In genomic region chr2:8885449-8886196, GRCh38 we compare ENCODE assay signal across 35 cellular contexts. TPM values are rescaled to one million over a fixed set of nuclear protein-coding genes. Genes with fewer than 3 reads are reported as not detected.
DNase-seq lines count a peak whose midpoint lies in the region; ATAC-seq, FAIRE-seq and TF ChIP-seq lines count a peak whose summit lies in the region.
"Had no signal": no experiment of that assay in that cellular context is flagged by ENCODE, and none has a peak within 500 bp of the region (broad histone marks: within the 10 kb centered on the region; RNA-seq: fewer than 3 reads in every experiment).

No MANE protein-coding gene starts in this region.

- ATAC-seq in GM12878, result peak; percentile 17; the same call in 2 of the 3 replicates
- ATAC-seq in mucosa of descending colon, result peak; percentile 26
- no peak for ATAC-seq in HG03196 (IDR thresholded peaks at IDR 0.05; ENCODE audit: unreplicated experiment)
- no peak for ATAC-seq in CD4-positive, alpha-beta T cell (ENCODE audit: poor library complexity)
- ATAC-seq: activated CD8-positive, alpha-beta T cell treated with anti-CD3 and anti-CD28 coated beads, Interleukin-2, amount 10 ng/mL, durations not matched to agents 7 days and 5 days; HepG2; left lobe of liver; natural killer cell; SK-N-SH treated with all-trans-retinoic acid at 6 μM for 48 hours had no signal

- no peaks in the 10 kb centered on the region for H3K36me3 Mint-ChIP-seq in CD4-positive, alpha-beta T cell (ENCODE audit: low read depth)
- H3K36me3 Mint-ChIP-seq: activated naive CD8-positive, alpha-beta T cell treated with anti-CD3 and anti-CD28 coated beads for 36 hours; natural killer cell had no signal

- H3K9ac ChIP-seq in BLaER1 (no peak overlapping the region), GM12878 (ENCODE audit: control insufficient read depth, insufficient read depth, low read length) (no peak overlapping the region)

- no peaks in the 10 kb centered on the region for H3K9me3 ChIP-seq in BLaER1
- no peaks in the 10 kb centered on the region for H3K9me3 ChIP-seq in GM12878 (replicated peaks; ENCODE audit: control insufficient read depth, insufficient read depth, low read length)
- peaks cover 4% of the 10 kb centered on the region for H3K9me3 ChIP-seq in mucosa of descending colon
- no peaks in the 10 kb centered on the region for H3K9me3 ChIP-seq in CD4-positive, alpha-beta T cell (ENCODE audit: control insufficient read depth, low read length)
- H3K9me3 ChIP-seq: BE2C had no signal

- TF ChIP-seq CTCF in GM12878 (IDR thresholded peaks at IDR 0.05 in 2 of 3, conservative IDR thresholded peaks at IDR 0.05 in 1 of 3; ENCODE audit: control insufficient read depth in 2 of 3, extremely low read depth in 1 of 3, insufficient read depth in 1 of 3, low read depth in 3 of 3, low read length in 3 of 3), result no peak
- no peak for TF ChIP-seq CTCF in mucosa of descending colon (IDR thresholded peaks at IDR 0.05)
- no peak for TF ChIP-seq CTCF in CD4-positive, alpha-beta T cell (IDR thresholded peaks at IDR 0.05)

- H3K4me1 ChIP-seq in BLaER1 (peaks cover 31% of the 10 kb centered on the region), GM12878 (ENCODE audit: control insufficient read depth, insufficient read depth, low read length) (no peaks in the 10 kb centered on the region), mucosa of descending colon (ENCODE audit: low read depth) (peaks cover 12% of the 10 kb centered on the region)
- H3K4me1 ChIP-seq: BE2C had no signal

- H3K27ac ChIP-seq in BLaER1, result no peak overlapping the region
- no peak overlapping the region for H3K27ac ChIP-seq in GM12878 (ENCODE audit: control insufficient read depth, insufficient read depth)
- no peak overlapping the region for H3K27ac ChIP-seq in CD4-positive, alpha-beta T cell (ENCODE audit: low read depth, low read length)

- H3K4me1 Mint-ChIP-seq in CD4-positive, alpha-beta T cell (ENCODE audit: low read depth), result no peaks in the 10 kb centered on the region
- H3K4me1 Mint-ChIP-seq: activated naive CD8-positive, alpha-beta T cell treated with anti-CD3 and anti-CD28 coated beads for 36 hours; natural killer cell had no signal

- no peaks in the 10 kb centered on the region for H3K27me3 Mint-ChIP-seq in CD4-positive, alpha-beta T cell
- H3K27me3 Mint-ChIP-seq: activated naive CD8-positive, alpha-beta T cell treated with anti-CD3 and anti-CD28 coated beads for 36 hours; dendritic cell treated with granulocyte-macrophage colony-stimulating factor and Interleukin-4, amounts not matched to agents 40 ng/mL and 50 ng/mL, for 4 days had no signal

- no TSS peak for BruUV-seq in GM12878 (replicated peaks; lab: Mats Ljungman, UMichigan)

- peak; percentile 25 for DNase-seq in Jurkat, Clone E6-1 (ENCODE audit: low read depth, low spot score)
- DNase-seq in GM12878 (ENCODE audit: low read depth, low spot score) (no peak), mucosa of descending colon (no peak), H7 (no peak), posterior cingulate gyrus (no peak)
- DNase-seq in CD4-positive, alpha-beta T cell, result no peak
- DNase-seq: ACHN; activated CD8-positive, alpha-beta T cell treated with anti-CD3 and anti-CD28 coated beads, Interleukin-2, amount 10 ng/mL, durations not matched to agents 7 days and 5 days; activated effector memory CD4-positive, alpha-beta T cell treated with Interleukin-2 at 50 U/mL for 16 hours; activated naive CD8-positive, alpha-beta T cell treated with anti-CD3 and anti-CD28 coated beads for 36 hours; activated T-cell treated with anti-CD3 and anti-CD28 coated beads for 4 hours; aorta; BE2C; central memory CD4-positive, alpha-beta T cell; DMS53; endodermal cell; GF-D8; Kasumi-1; natural killer cell; NCI-H187; NCI-H2171 treated with DMSO at 0.1 percent for 48 hours; NCI-H524 treated with DMSO at 0.1 percent for 48 hours; OCI-M1; retina; stimulated activated CD4-positive, alpha-beta T cell treated with anti-CD3 and anti-CD28 coated beads, Interleukin-12 subunit alpha, Interleukin-12 subunit beta, amount 100 ng/mL, for 4 hours; stimulated activated CD4-positive, alpha-beta T cell treated with anti-CD3 and anti-CD28 coated beads, Interleukin-4, amount 100 ng/mL, for 1 hour; T-helper 2 cell; trophoblast cell had no signal

- H3K27me3 ChIP-seq in BLaER1, result no peaks in the 10 kb centered on the region
- H3K27me3 ChIP-seq in GM12878 (replicated peaks in 1 of 2; ENCODE audit: control insufficient read depth in 2 of 2, insufficient read depth in 2 of 2, low read length in 1 of 2), result no peaks in the 10 kb centered on the region
- H3K27me3 ChIP-seq in H7 (ENCODE audit: control insufficient read depth, insufficient read depth, low read length), result no peaks in the 10 kb centered on the region
- no peaks in the 10 kb centered on the region for H3K27me3 ChIP-seq in CD4-positive, alpha-beta T cell (ENCODE audit: control insufficient read depth, insufficient read depth, low read length)
- H3K27me3 ChIP-seq: BE2C had no signal

- RAD21 ChIA-PET in GM12878 (lab: Charles Lee; ENCODE audit: unreplicated experiment), result no interaction called here

- peaks cover 3% of the 10 kb centered on the region for H3K9me3 Mint-ChIP-seq in CD4-positive, alpha-beta T cell
- H3K9me3 Mint-ChIP-seq: activated naive CD8-positive, alpha-beta T cell treated with anti-CD3 and anti-CD28 coated beads for 36 hours; dendritic cell treated with granulocyte-macrophage colony-stimulating factor and Interleukin-4, amounts not matched to agents 40 ng/mL and 50 ng/mL, for 4 days; endodermal cell; natural killer cell had no signal

- H3K36me3 ChIP-seq in BLaER1, result peaks cover 13% of the 10 kb centered on the region; the same call in 1 of the 2 replicates
- no peaks in the 10 kb centered on the region for H3K36me3 ChIP-seq in GM12878 (ENCODE audit: control insufficient read depth in 2 of 2, insufficient read depth in 2 of 2, low read length in 1 of 2)
- no peaks in the 10 kb centered on the region for H3K36me3 ChIP-seq in mucosa of descending colon (ENCODE audit: low read depth)
- no peaks in the 10 kb centered on the region for H3K36me3 ChIP-seq in H7 (replicated peaks; ENCODE audit: control insufficient read depth, insufficient read depth, low read length)
- H3K36me3 ChIP-seq: BE2C had no signal

- H2AFZ ChIP-seq in GM12878 (ENCODE audit: control insufficient read depth, low read depth, low read length), result no peak overlapping the region

- H3K4me3 ChIP-seq in BLaER1 (no peak overlapping the region), GM12878 (no peak overlapping the region), mucosa of descending colon (no peak overlapping the region), H7 (ENCODE audit: insufficient read depth, low read depth, low read length) (no peak overlapping the region)
- no peak overlapping the region for H3K4me3 ChIP-seq in Jurkat, Clone E6-1 (ENCODE audit: low read length)

- in situ Hi-C loops in GM12878 (cut with MboI), result no loop called here

- SMC1A ChIA-PET in GM12878 (lab: Charles Lee; ENCODE audit: uncharacterized antibody, unreplicated experiment), result interaction anchor here (1.5 to 1.6 kb wide), 2 partner anchors 99 to 100 kb away, joined by 4 to 5 read pairs; no protein-coding TSS in a partner anchor

- no peak for FAIRE-seq in GM12878 (lab: Jason Lieb, UNC)
- FAIRE-seq: frontal cortex, HepG2 had no signal

- TF ChIP-seq RAD21 in GM12878 (IDR thresholded peaks at IDR 0.05; ENCODE audit: insufficient read depth, low read depth, low read length), result no peak

- WGBS in GM12878 (ENCODE audit: insufficient coverage, insufficient replicate concordance, low lambda C conversion rate, missing lambda C conversion rate), result 89% methylated on average over 7 of the region's 7 CpGs

- TF ChIP-seq POLR2A in GM12878 (IDR thresholded peaks at IDR 0.05; ENCODE audit: low read depth, low read length), result no peak

- no peaks in the 10 kb centered on the region for H3K79me2 ChIP-seq in GM12878 (ENCODE audit: control insufficient read depth, insufficient read depth, low read length)

- H3K27ac Mint-ChIP-seq in CD4-positive, alpha-beta T cell, result no peak overlapping the region
- H3K27ac Mint-ChIP-seq: activated CD8-positive, alpha-beta T cell treated with anti-CD3 and anti-CD28 coated beads, Interleukin-2, amount 10 ng/mL, durations not matched to agents 7 days and 5 days; activated naive CD8-positive, alpha-beta T cell treated with anti-CD3 and anti-CD28 coated beads for 36 hours; dendritic cell treated with granulocyte-macrophage colony-stimulating factor and Interleukin-4, amounts not matched to agents 40 ng/mL and 50 ng/mL, for 4 days; endodermal cell; natural killer cell had no signal

- CTCF ChIA-PET in GM12878 (lab: Yijun Ruan, JAX), result interaction anchor here (1.7 kb wide), 1 partner anchor 12 kb away, joined by 9 read pairs; no protein-coding TSS in a partner anchor
- CTCF ChIA-PET in CD4-positive, alpha-beta T cell (lab: Charles Lee), result no interaction called here

- peak overlapping the region; percentile 49 for H3K4me2 ChIP-seq in BLaER1
- no peak overlapping the region for H3K4me2 ChIP-seq in GM12878 (ENCODE audit: control insufficient read depth, insufficient read depth)

- no peak for TF ChIP-seq EP300 in GM12878 (IDR thresholded peaks at IDR 0.05; ENCODE audit: borderline replicate concordance in 1 of 2, control insufficient read depth in 1 of 2, low read depth in 2 of 2, low read length in 2 of 2)

- H4K20me1 ChIP-seq in BLaER1 (no peaks in the 10 kb centered on the region), GM12878 (ENCODE audit: control insufficient read depth, insufficient read depth) (no peaks in the 10 kb centered on the region)

- no peak overlapping the region for H3K4me3 Mint-ChIP-seq in CD4-positive, alpha-beta T cell
- H3K4me3 Mint-ChIP-seq: activated CD8-positive, alpha-beta T cell treated with anti-CD3 and anti-CD28 coated beads, Interleukin-2, amount 10 ng/mL, durations not matched to agents 7 days and 5 days; activated naive CD8-positive, alpha-beta T cell treated with anti-CD3 and anti-CD28 coated beads for 36 hours; dendritic cell treated with granulocyte-macrophage colony-stimulating factor and Interleukin-4, amounts not matched to agents 40 ng/mL and 50 ng/mL, for 4 days; endodermal cell; natural killer cell had no signal

- POLR2A ChIA-PET in GM12878 (lab: Charles Lee), result no interaction called here
- POLR2A ChIA-PET in CD4-positive, alpha-beta T cell (lab: Charles Lee), result no interaction called here

- intact Hi-C loops in GM12878 (cut with micrococcal nuclease; ENCODE audit: unreplicated experiment), result no loop called here
- intact Hi-C loops in mucosa of descending colon (cut with DNase I, micrococcal nuclease), result no loop called here
- intact Hi-C loops in CD4-positive, alpha-beta T cell (cut with DNase I, micrococcal nuclease), result no loop called here
- intact Hi-C loops in posterior cingulate gyrus (cut with DNase I), result no loop called here

RNA-seq across cellular contexts. Expression of gene KIDINS220, which starts 48.2 kb away (rescaled TPM):
- 17.5 TPM for polyA plus RNA-seq in Jurkat, Clone E6-1 (2012; ENCODE audit: insufficient read depth, insufficient read length)
- total RNA-seq in GM12878 (2013; cell fraction: nucleolus; rRNA removed), result 189 and 198 TPM in 2 replicates
- total RNA-seq in GM12878 (2014; rRNA removed) (23.3 and 23.5 TPM in 2 replicates), GM12878 (2014; rRNA removed; fragmentation: Illumina TruSeq; extraction: Trizol) (21.5 and 22.1 TPM in 2 replicates), GM12878 (2021) (16.6 and 18.0 TPM in 2 replicates), mucosa of descending colon (10 to 100 TPM; 54.8 to 69.6 (median 55.9) TPM)
- polyA plus RNA-seq in GM12878 (2011; ENCODE audit: low read depth), result 8.8 TPM
- polyA plus RNA-seq in GM12878 (2011; rRNA removed) (31.2 and 43.0 TPM in 2 replicates), GM12878 (2014; fragmentation: Illumina TruSeq; extraction: Trizol) (17.1 and 19.7 TPM in 2 replicates), GM12878 (2014; fragmentation: Nextera tagmentation; extraction: Ambion mirVana) (1 to 10 TPM; 6.0 to 8.0 TPM), GM12878 (2014; rRNA removed) (11.9 and 15.4 TPM in 2 replicates), GM12878 (2016; fragmentation: Nextera tagmentation; extraction: Ambion mirVana) (10 to 100 TPM; 10.9 to 15.4 TPM)
- 20.8 and 30.2 TPM in 2 replicates for polyA plus RNA-seq in GM12878 (2011; cell fraction: cytosol; rRNA removed)
- polyA plus RNA-seq in GM12878 (2011; cell fraction: nucleus; rRNA removed), result 42.0 and 45.2 TPM in 2 replicates
- polyA plus RNA-seq in GM12878 (2012), result 10.9 and 11.9 TPM in 2 replicates
- 68.3 and 84.8 TPM in 2 replicates for polyA minus RNA-seq in GM12878 (2011; rRNA and poly(A)+ RNA removed)
- 15.7 and 16.0 TPM in 2 replicates for polyA minus RNA-seq in GM12878 (2011; cell fraction: cytosol; rRNA and poly(A)+ RNA removed)
- 64.1 and 79.2 TPM in 2 replicates for polyA minus RNA-seq in GM12878 (2011; cell fraction: nucleus; rRNA and poly(A)+ RNA removed)
- 20.9 and 28.4 TPM in 2 replicates for total RNA-seq in H7 (2014; rRNA removed; shearing (Covaris generic))
- 10 to 100 TPM; 29.3 to 31.4 TPM for total RNA-seq in CD4-positive, alpha-beta T cell

Comparison
In these comparisons a context has a peak if more than half of its experiments do, and no peak if none do; other contexts are left out.
1. ATAC-seq: peak in GM12878 (single experiment) and mucosa of descending colon (single experiment); none in HG03196 (single experiment) and CD4-positive, alpha-beta T cell (single experiment).